Comparison of ENCODE assay signal across 28 cellular contexts in genomic region chr7:90740364-90740763, GRCh38.
"Had no signal": no experiment of that assay in that cellular context is flagged by ENCODE, and none has a peak within 500 bp of the region (broad histone marks: within the 10 kb centered on the region; RNA-seq: fewer than 3 reads in every experiment).

No MANE protein-coding gene starts in this region.

- DNase-seq: activated CD4-positive, alpha-beta T cell treated with anti-CD3 and anti-CD28 coated beads for 48 hours; activated CD4-positive, alpha-beta T cell treated with anti-CD3 and anti-CD28 coated beads, Interleukin-2, amount 50 U/mL, for 4 hours; activated CD4-positive, CD25-positive, alpha-beta regulatory T cell treated with anti-CD3 and anti-CD28 coated beads, Interleukin-2, amount 50 U/mL, for 72 hours; activated CD8-positive, alpha-beta T cell treated with anti-CD3 and anti-CD28 coated beads, Interleukin-2, amount 10 ng/mL, durations not matched to agents 7 days and 5 days; activated effector memory CD4-positive, alpha-beta T cell treated with anti-CD3 and anti-CD28 coated beads, Interleukin-2, amount 50 U/mL, for 16 hours; activated naive CD4-positive, alpha-beta T cell treated with Interleukin-2 at 50 U/mL for 16 hours; activated T-cell treated with anti-CD3 and anti-CD28 coated beads, Interleukin-2, amount 50 U/mL, for 24 hours; amygdala; MG63; MV-4-11; NCI-H1092 treated with DMSO at 0.1 percent for 48 hours; NCI-H1417 treated with DMSO at 0.1 percent for 48 hours; NCI-H1694 treated with DMSO at 0.1 percent for 48 hours; NCI-H2029 treated with DMSO at 0.1 percent for 48 hours; NCI-H345; NCI-H510A; NCI-H526 treated with DMSO at 0.1 percent for 48 hours; NCI-H82; Peyer's patch; Right ventricle myocardium superior; SJCRH30 had no signal

- H3K36me3 ChIP-seq: MG63, Peyer's patch had no signal

- FAIRE-seq: astrocyte had no signal

- H3K27ac Mint-ChIP-seq: activated CD8-positive, alpha-beta T cell treated with anti-CD3 and anti-CD28 coated beads, Interleukin-2, amount 10 ng/mL, durations not matched to agents 7 days and 5 days; activated naive CD8-positive, alpha-beta T cell; activated T-cell treated with anti-CD3 and anti-CD28 coated beads, Interleukin-2, amount 50 U/mL, for 24 hours; T-helper 1 cell treated with Interleukin-12 subunit alpha and Interleukin-12 subunit beta and Interleukin-4 antibody, amounts not matched to agents 30 μg/mL and 1 μg/mL, for 36 hours had no signal

- H3K4me3 Mint-ChIP-seq: activated CD8-positive, alpha-beta T cell treated with anti-CD3 and anti-CD28 coated beads, Interleukin-2, amount 10 ng/mL, durations not matched to agents 7 days and 5 days; activated naive CD8-positive, alpha-beta T cell; activated T-cell treated with anti-CD3 and anti-CD28 coated beads, Interleukin-2, amount 50 U/mL, for 24 hours; T-helper 1 cell treated with Interleukin-12 subunit alpha and Interleukin-12 subunit beta and Interleukin-4 antibody, amounts not matched to agents 30 μg/mL and 1 μg/mL, for 36 hours had no signal

- H3K36me3 Mint-ChIP-seq: activated naive CD8-positive, alpha-beta T cell had no signal

- H3K27me3 ChIP-seq: MG63, Peyer's patch, SJCRH30 had no signal

- ATAC-seq: activated CD8-positive, alpha-beta T cell treated with anti-CD3 and anti-CD28 coated beads, Interleukin-2, amount 10 ng/mL, durations not matched to agents 7 days and 5 days; SK-N-SH treated with all-trans-retinoic acid at 6 μM for 48 hours had no signal

- H3K9me3 Mint-ChIP-seq: activated T-cell treated with anti-CD3 and anti-CD28 coated beads, Interleukin-2, amount 50 U/mL, for 24 hours; T-helper 1 cell treated with Interleukin-12 subunit alpha and Interleukin-12 subunit beta and Interleukin-4 antibody, amounts not matched to agents 30 μg/mL and 1 μg/mL, for 36 hours had no signal

- H3K4me3 ChIP-seq: coronary artery, MG63, Peyer's patch, SJCRH30 had no signal

- H3K27ac ChIP-seq: coronary artery, Peyer's patch, RWPE1, SJCRH30 had no signal

- H3K9me3 ChIP-seq: MG63, Peyer's patch, SJCRH30 had no signal

- H3K27me3 Mint-ChIP-seq: activated naive CD8-positive, alpha-beta T cell; activated T-cell treated with anti-CD3 and anti-CD28 coated beads, Interleukin-2, amount 50 U/mL, for 24 hours; brain had no signal
